19 cellular contexts compared by ENCODE assay signal in the genomic region with DNA sequence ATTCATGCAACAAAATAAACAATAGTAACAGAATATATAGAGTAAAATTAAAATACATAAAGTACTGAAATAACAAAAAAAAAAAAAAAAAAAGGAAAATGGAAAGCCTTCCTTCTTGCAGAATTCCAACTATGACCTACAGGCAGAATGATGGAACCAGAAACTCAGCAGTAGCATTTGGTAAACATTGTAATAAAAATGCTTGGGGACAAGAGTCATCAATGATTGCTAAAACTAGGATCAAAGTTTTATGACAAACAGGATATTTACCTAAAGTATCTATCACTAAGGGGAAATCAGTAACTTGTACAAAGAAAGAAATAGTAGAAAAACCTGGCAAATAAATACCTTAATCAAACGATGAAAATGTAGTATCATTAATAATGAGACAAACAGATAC. TPM values are rescaled to one million over a fixed set of nuclear protein-coding genes. Genes with fewer than 3 reads are reported as not detected.
DNase-seq lines count a peak whose midpoint lies in the region; ATAC-seq and TF ChIP-seq lines count a peak whose summit lies in the region.
"Had no signal": no experiment of that assay in that cellular context is flagged by ENCODE, and none has a peak within 500 bp of the region (broad histone marks: within the 10 kb centered on the region; RNA-seq: fewer than 3 reads in every experiment).

No MANE protein-coding gene starts in this region.

- H3K9me3 ChIP-seq in PC-3 (ENCODE audit: low read length), result no peaks in the 10 kb centered on the region
- H3K9me3 ChIP-seq in MM.1S (replicated peaks; ENCODE audit: insufficient read depth, low read length), result no peaks in the 10 kb centered on the region
- H3K9me3 ChIP-seq: BLaER1, Caco-2 had no signal

- H3F3A ChIP-seq in PC-3 (ENCODE audit: low read length, unreplicated experiment) (no peaks in the 10 kb centered on the region), MM.1S (ENCODE audit: insufficient read depth, low read length) (no peaks in the 10 kb centered on the region)

- DNase-seq in HT-29 (ENCODE audit: low spot score) (peak; percentile 53), PC-3 (peak; percentile 62), left colon (no peak), MM.1S (no peak), lower leg skin (ENCODE audit: low spot score in 2 of 2) (no peak), NOMO-1 treated with dmso at 0.1 percent for 144 hours (lab: John Stamatoyannopoulos, UW; ENCODE audit: unreplicated experiment) (no peak)
- DNase-seq: Caco-2; CD4-positive, CD25-positive, alpha-beta regulatory T cell; CD8-positive, alpha-beta T cell; DMS 273 treated with DMSO at 0.1 percent for 48 hours; DMS79; EL; GDM1; GM23248; H7; HCEC 1CT had no signal

- 0 out of 2 replicates have a peak overlapping the region, but pooled peaks have one; percentile 16 for H3K27ac ChIP-seq in PC-3 (ENCODE audit: low read length)
- H3K27ac ChIP-seq in MM.1S (ENCODE audit: low read length), result no peak overlapping the region
- H3K27ac ChIP-seq: BLaER1, C4-2B, GM23248 had no signal

- H2AFZ ChIP-seq in PC-3 (ENCODE audit: low read length) (no peak overlapping the region), MM.1S (ENCODE audit: low read length) (no peak overlapping the region)
- H2AFZ ChIP-seq: GM23248 had no signal

- H3K36me3 ChIP-seq in PC-3 (ENCODE audit: low read depth, low read length), result peaks cover 19% of the 10 kb centered on the region
- peaks cover 6% of the 10 kb centered on the region; the same call in 1 of the 2 replicates for H3K36me3 ChIP-seq in MM.1S (replicated peaks; ENCODE audit: insufficient read depth, low read length)

- H3K4me1 ChIP-seq in PC-3 (ENCODE audit: insufficient read depth, low read length), result peaks cover 49% of the 10 kb centered on the region
- no peaks in the 10 kb centered on the region for H3K4me1 ChIP-seq in MM.1S (ENCODE audit: low read length)
- H3K4me1 ChIP-seq: BLaER1 had no signal

- intact Hi-C loops in PC-3 (cut with micrococcal nuclease), result no loop called here
- intact Hi-C loops in left colon (cut with DNase I, micrococcal nuclease), result no loop called here
- intact Hi-C loops in lower leg skin (cut with DNase I; ENCODE audit: low total_unique reads), result no loop called here

- H3K79me2 ChIP-seq in PC-3 (ENCODE audit: low read length) (peaks cover 8% of the 10 kb centered on the region; the same call in 1 of the 2 replicates), MM.1S (ENCODE audit: low read length) (peaks cover 16% of the 10 kb centered on the region)

- H3K27me3 ChIP-seq in PC-3 (ENCODE audit: low read length) (no peaks in the 10 kb centered on the region), MM.1S (replicated peaks; ENCODE audit: insufficient read depth, low read length) (no peaks in the 10 kb centered on the region)
- H3K27me3 ChIP-seq: BLaER1 had no signal

- TF ChIP-seq CTCF in PC-3 (conservative IDR thresholded peaks at IDR 0.05; ENCODE audit: low read depth, low read length), result no peak
- TF ChIP-seq CTCF in MM.1S (IDR thresholded peaks at IDR 0.05; ENCODE audit: low read length), result no peak
- TF ChIP-seq CTCF in lower leg skin (IDR thresholded peaks at IDR 0.05), result no peak

- H3K4me2 ChIP-seq in PC-3 (ENCODE audit: low read length), result peak overlapping the region; percentile 51
- H3K4me2 ChIP-seq in MM.1S (ENCODE audit: low read depth, low read length), result no peak overlapping the region
- H3K4me2 ChIP-seq: BLaER1 had no signal

- no TSS peak for BruUV-seq in PC-3 (replicated peaks; lab: Mats Ljungman, UMichigan)

- WGBS in lower leg skin, 2 donors, result 85 to 93% methylated on average over 1 of the region's 1 CpG

- H3K4me3 ChIP-seq in PC-3 (ENCODE audit: low read length), result no peak overlapping the region
- H3K4me3 ChIP-seq in MM.1S (ENCODE audit: low read length), result no peak overlapping the region
- H3K4me3 ChIP-seq in lower leg skin (ENCODE audit: low read depth, poor library complexity, severe bottlenecking), result no peak overlapping the region
- H3K4me3 ChIP-seq: BLaER1, GM12878, GM23248 had no signal

- ATAC-seq in PC-3 (no peak; the same call in 1 of the 2 replicates), left colon (peak; percentile 54)
- ATAC-seq: CD8-positive, alpha-beta T cell; GM12878 had no signal

- H4K20me1 ChIP-seq in PC-3 (ENCODE audit: low read length), result no peaks in the 10 kb centered on the region
- no peaks in the 10 kb centered on the region; the same call in 1 of the 2 replicates for H4K20me1 ChIP-seq in MM.1S (ENCODE audit: insufficient read depth, low read length)
- H4K20me1 ChIP-seq: BLaER1 had no signal

- POLR2A ChIA-PET in PC-3 (lab: Charles Lee; ENCODE audit: unreplicated experiment), result no interaction called here

- H3K9me2 ChIP-seq in PC-3 (replicated peaks; ENCODE audit: low read length), result no peaks in the 10 kb centered on the region
- no peaks in the 10 kb centered on the region for H3K9me2 ChIP-seq in MM.1S (replicated peaks; ENCODE audit: insufficient read depth, low read length)

- no peak for TF ChIP-seq POLR2A in lower leg skin (IDR thresholded peaks at IDR 0.05)

- H3K9ac ChIP-seq in PC-3 (ENCODE audit: low read length) (no peak overlapping the region), MM.1S (ENCODE audit: low read length) (no peak overlapping the region)
- H3K9ac ChIP-seq: BLaER1, GM23248 had no signal

- CTCF ChIA-PET in PC-3 (lab: Charles Lee), result no interaction called here

RNA-seq across cellular contexts. Expression of gene ERMP1, which starts 17.5 kb away (rescaled TPM):
- total RNA-seq in HT-29 (2014; rRNA removed; shearing (Covaris generic)), result 75.8 and 85.6 TPM in 2 replicates
- 17.8 and 19.2 TPM in 2 replicates for total RNA-seq in PC-3 (2014; rRNA removed)
- total RNA-seq in left colon, result 10 to 100 TPM; 33.6 to 44.5 TPM
- 10 to 100 TPM; 16.4 to 24.6 (median 21.7) TPM for total RNA-seq in lower leg skin

Comparison
In these comparisons a context has a peak if more than half of its experiments do, and no peak if none do; other contexts are left out.
1. DNase-seq: peak in HT-29 (single experiment) and PC-3 (single experiment); none in left colon (0 of 2), MM.1S (single experiment), lower leg skin (0 of 2) and NOMO-1 treated with dmso at 0.1 percent for 144 hours (single experiment).